ENCODE assay signal across 8 cellular contexts in the genomic region with DNA sequence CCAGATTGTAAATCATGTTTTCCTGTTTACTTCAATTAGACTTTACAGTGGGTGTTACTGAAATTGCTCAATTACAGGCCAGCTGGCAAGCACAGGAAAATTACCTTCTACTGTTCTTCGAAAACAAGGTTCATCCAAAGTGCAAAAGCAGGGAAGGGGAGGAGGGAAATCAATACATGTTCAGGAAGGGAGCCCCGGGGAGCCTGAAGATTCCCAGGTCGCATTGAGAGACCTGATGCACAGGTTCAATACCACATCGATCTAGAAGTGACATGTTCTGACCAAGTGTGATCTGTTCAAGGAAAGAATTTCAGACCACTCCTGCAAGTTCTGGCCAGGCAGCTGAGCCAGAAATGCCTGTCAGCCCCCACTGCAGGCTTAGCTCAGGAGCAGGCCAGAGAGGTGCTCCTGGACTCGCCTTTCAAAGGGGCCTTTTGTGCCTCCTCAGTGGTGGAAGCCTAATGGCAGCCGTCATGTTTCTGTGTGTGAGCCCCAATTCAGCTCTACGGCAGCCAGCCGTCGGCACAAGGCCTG. TPM values are rescaled to one million over a fixed set of nuclear protein-coding genes. Genes with fewer than 3 reads are reported as not detected.
DNase-seq lines count a peak whose midpoint lies in the region; ATAC-seq and TF ChIP-seq lines count a peak whose summit lies in the region.
"Had no signal": no experiment of that assay in that cellular context is flagged by ENCODE, and none has a peak within 500 bp of the region (broad histone marks: within the 10 kb centered on the region; RNA-seq: fewer than 3 reads in every experiment).

No MANE protein-coding gene starts in this region.

- no peak for ATAC-seq in GM21529 (IDR thresholded peaks at IDR 0.05; ENCODE audit: unreplicated experiment)

- no peak overlapping the region for H3K4me3 ChIP-seq in Peyer's patch
- H3K4me3 ChIP-seq in right atrium auricular region: no peak overlapping the region
- H3K4me3 ChIP-seq in skin epidermis: no peak overlapping the region

- H3K27me3 ChIP-seq in Peyer's patch (no peaks in the 10 kb centered on the region), right atrium auricular region (no peaks in the 10 kb centered on the region)

- H3K4me1 ChIP-seq in Peyer's patch: peaks cover 10 to 83% (median 44%) of the 10 kb centered on the region in 4 donors
- H3K4me1 ChIP-seq in right atrium auricular region: peaks cover 0 to 82% of the 10 kb centered on the region in 2 donors

- H3K36me3 ChIP-seq in KOPT-K1 (ENCODE audit: insufficient read depth, low read length) (peaks cover 27% of the 10 kb centered on the region; the same call in 1 of the 2 replicates), Peyer's patch (peaks cover 0 to 19% (median 0%) of the 10 kb centered on the region in 3 donors), right atrium auricular region (no peaks in the 10 kb centered on the region)

- CTCF ChIA-PET in activated naive CD4-positive, alpha-beta T cell treated with anti-CD3 and anti-CD28 coated beads for 36 hours (lab: Charles Lee): interaction anchor here (1.2 to 4.7 kb wide), 4 partner anchors 10 to 33 kb away, joined by 3 to 32 read pairs (median 18); no protein-coding TSS in a partner anchor

- H3K27ac Mint-ChIP-seq in activated naive CD4-positive, alpha-beta T cell treated with anti-CD3 and anti-CD28 coated beads for 36 hours: no peak overlapping the region

- DNase-seq in Peyer's patch (peak in 1 of 3 donors; percentile 50), right atrium auricular region (ENCODE audit: low spot score) (no peak), SW 1271 (lab: John Stamatoyannopoulos, UW) (no peak)
- DNase-seq in activated naive CD4-positive, alpha-beta T cell treated with anti-CD3 and anti-CD28 coated beads for 36 hours: no peak
- DNase-seq: activated gamma-delta T cell had no signal

- intact Hi-C loops in activated naive CD4-positive, alpha-beta T cell treated with anti-CD3 and anti-CD28 coated beads for 36 hours (cut with micrococcal nuclease): no loop called here

- H3K4me3 Mint-ChIP-seq in activated naive CD4-positive, alpha-beta T cell treated with anti-CD3 and anti-CD28 coated beads for 36 hours: no peak overlapping the region

- peak overlapping the region; percentile 10 for H3K27ac ChIP-seq in KOPT-K1 (ENCODE audit: low read depth, low read length, poor library complexity, severe bottlenecking)
- H3K27ac ChIP-seq in Peyer's patch: peak overlapping the region; percentile 55 to 88 (median 65)
- H3K27ac ChIP-seq in right atrium auricular region: peak overlapping the region; percentile 51 to 88
- peak overlapping the region in 17 of 21 experiments; percentile 17 to 92 (median 52) for H3K27ac ChIP-seq in skin epidermis

- H3K9me3 ChIP-seq in KOPT-K1 (ENCODE audit: insufficient read depth, low read length, poor library complexity, severe bottlenecking) (no peaks in the 10 kb centered on the region), Peyer's patch (no peaks in the 10 kb centered on the region), right atrium auricular region (no peaks in the 10 kb centered on the region)

- H3K4me1 Mint-ChIP-seq in activated naive CD4-positive, alpha-beta T cell treated with anti-CD3 and anti-CD28 coated beads for 36 hours (ENCODE audit: low read depth): peaks cover 67% of the 10 kb centered on the region

- TF ChIP-seq CTCF in Peyer's patch (IDR thresholded peaks at IDR 0.05) (peak in 1 of 6 experiments; percentile 8), right atrium auricular region (IDR thresholded peaks at IDR 0.05) (no peak)

- no peaks in the 10 kb centered on the region for H3K9me3 Mint-ChIP-seq in activated naive CD4-positive, alpha-beta T cell treated with anti-CD3 and anti-CD28 coated beads for 36 hours

- H3K36me3 Mint-ChIP-seq in activated naive CD4-positive, alpha-beta T cell treated with anti-CD3 and anti-CD28 coated beads for 36 hours (ENCODE audit: low read depth): peaks cover 3% of the 10 kb centered on the region

- no peak for TF ChIP-seq POLR2A in Peyer's patch (IDR thresholded peaks at IDR 0.05)

- H3K27me3 Mint-ChIP-seq in activated naive CD4-positive, alpha-beta T cell treated with anti-CD3 and anti-CD28 coated beads for 36 hours (ENCODE audit: low read depth): no peaks in the 10 kb centered on the region

RNA-seq across cellular contexts. Expression of gene FAM53B, which starts 35.9 kb away (rescaled TPM):
- 10 to 100 TPM; 72.7 to 92.1 (median 80.5) TPM for total RNA-seq in Peyer's patch
- 10 to 100 TPM; 30.3 to 31.1 TPM for total RNA-seq in right atrium auricular region
- 10 to 100 TPM; 11.8 to 11.9 TPM for total RNA-seq in activated naive CD4-positive, alpha-beta T cell treated with anti-CD3 and anti-CD28 coated beads for 36 hours

Comparison
In these comparisons a context has a peak if more than half of its experiments do, and no peak if none do; other contexts are left out.
1. H3K27ac ChIP-seq: peak in every context shown above with its lines; median percentile 70 in right atrium auricular region; 65 in Peyer's patch; 52 in skin epidermis; 10 in KOPT-K1.